Comparison of ENCODE assay signal across 9 cellular contexts in the genomic region with DNA sequence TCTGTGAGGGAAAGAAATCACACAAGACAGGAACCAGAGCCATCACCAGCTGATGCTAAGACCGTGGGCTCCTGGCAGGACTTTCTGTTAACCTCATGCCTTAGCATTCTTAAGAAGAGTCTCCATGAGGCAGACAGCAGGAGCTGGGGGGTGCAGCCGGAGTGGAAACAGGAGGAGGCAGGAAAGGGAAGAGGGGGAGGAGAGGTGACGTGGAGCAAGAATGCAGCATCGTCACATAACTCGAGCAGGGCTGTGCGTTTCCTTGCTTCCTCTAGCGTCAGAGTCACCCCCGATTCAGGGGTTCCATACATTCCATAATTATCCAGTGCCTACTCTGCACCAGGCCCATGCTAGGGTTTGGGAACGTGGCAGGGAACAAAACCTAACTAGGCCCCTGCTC. TPM values are rescaled to one million over a fixed set of nuclear protein-coding genes. Genes with fewer than 3 reads are reported as not detected.
DNase-seq lines count a peak whose midpoint lies in the region; ATAC-seq and TF ChIP-seq lines count a peak whose summit lies in the region.
"Had no signal": no experiment of that assay in that cellular context is flagged by ENCODE, and none has a peak within 500 bp of the region (broad histone marks: within the 10 kb centered on the region; RNA-seq: fewer than 3 reads in every experiment).

No MANE protein-coding gene starts in this region.

- DNase-seq in ELR (ENCODE audit: low read depth), result peak; percentile 89
- DNase-seq in coronary artery (ENCODE audit: low spot score), result no peak
- peak; percentile 74 to 96 for DNase-seq in lung microvascular endothelial cell (ENCODE audit: low read depth in 2 of 2)
- no peak for DNase-seq in NCI-H1048 (lab: John Stamatoyannopoulos, UW)
- DNase-seq in stimulated activated CD4-positive, alpha-beta T cell treated with anti-CD3 and anti-CD28 coated beads, Interleukin-4, amount 100 ng/mL, for 4 hours, result no peak
- no peak for DNase-seq in GF-D8 (lab: John Stamatoyannopoulos, UW)

- H3K9ac ChIP-seq in skeletal muscle tissue (ENCODE audit: low read depth in 1 of 3, low read length in 3 of 3), result peak overlapping the region; percentile 47 to 61 (median 54)

- H3K4me1 ChIP-seq in skeletal muscle tissue (ENCODE audit: control insufficient read depth in 3 of 3, insufficient read depth in 3 of 3, low read length in 3 of 3), result peaks cover 21 to 45% (median 39%) of the 10 kb centered on the region in 3 donors

- no peaks in the 10 kb centered on the region for H3K27me3 ChIP-seq in skeletal muscle tissue (ENCODE audit: control insufficient read depth in 3 of 3, insufficient read depth in 3 of 3, low read length in 3 of 3)

- H3K9me3 ChIP-seq in skeletal muscle tissue (ENCODE audit: control insufficient read depth in 3 of 3, low read length in 3 of 3), result no peaks in the 10 kb centered on the region

- H3K27ac ChIP-seq in coronary artery (peak overlapping the region; percentile 36 to 77), skeletal muscle tissue (ENCODE audit: low read depth, low read length) (peak overlapping the region; percentile 64)

- no peak for ATAC-seq in SK-N-SH treated with all-trans-retinoic acid at 6 μM for 48 hours
- ATAC-seq: HCT116 had no signal

- no peak for TF ChIP-seq CTCF in coronary artery (IDR thresholded peaks at IDR 0.05)

- H3K4me3 ChIP-seq in coronary artery, result no peak overlapping the region
- H3K4me3 ChIP-seq in skeletal muscle tissue (ENCODE audit: low read length in 3 of 3), result peak overlapping the region in 1 of 3 donors; percentile 35

- H3K36me3 ChIP-seq in skeletal muscle tissue (ENCODE audit: control insufficient read depth in 3 of 3, insufficient read depth in 3 of 3, low read length in 3 of 3), result peaks cover 11 to 21% (median 15%) of the 10 kb centered on the region in 3 donors

TF ChIP-seq in SK-N-SH treated with all-trans-retinoic acid at 6 μM for 48 hours, 23 proteins besides CTCF, POLR2A, EP300 and RAD21:
- TF ChIP-seq POU6F1 (CRISPR knock-in tag; IDR thresholded peaks at IDR 0.05; ENCODE audit: borderline replicate concordance, low read depth) (no peak), ZNF565 (CRISPR knock-in tag; conservative IDR thresholded peaks at IDR 0.05; ENCODE audit: low read depth) (no peak), ESRRG (CRISPR knock-in tag; IDR thresholded peaks at IDR 0.05) (no peak), ZNF8 (CRISPR knock-in tag; IDR thresholded peaks at IDR 0.05) (no peak), SNAI2 (CRISPR knock-in tag; IDR thresholded peaks at IDR 0.05) (no peak), BACH2 (CRISPR knock-in tag; IDR thresholded peaks at IDR 0.05; ENCODE audit: borderline replicate concordance) (no peak), ZNF70 (CRISPR knock-in tag; IDR thresholded peaks at IDR 0.05) (no peak), ZFP3 (CRISPR knock-in tag; IDR thresholded peaks at IDR 0.05) (no peak)
- TF ChIP-seq, protein P1, sequence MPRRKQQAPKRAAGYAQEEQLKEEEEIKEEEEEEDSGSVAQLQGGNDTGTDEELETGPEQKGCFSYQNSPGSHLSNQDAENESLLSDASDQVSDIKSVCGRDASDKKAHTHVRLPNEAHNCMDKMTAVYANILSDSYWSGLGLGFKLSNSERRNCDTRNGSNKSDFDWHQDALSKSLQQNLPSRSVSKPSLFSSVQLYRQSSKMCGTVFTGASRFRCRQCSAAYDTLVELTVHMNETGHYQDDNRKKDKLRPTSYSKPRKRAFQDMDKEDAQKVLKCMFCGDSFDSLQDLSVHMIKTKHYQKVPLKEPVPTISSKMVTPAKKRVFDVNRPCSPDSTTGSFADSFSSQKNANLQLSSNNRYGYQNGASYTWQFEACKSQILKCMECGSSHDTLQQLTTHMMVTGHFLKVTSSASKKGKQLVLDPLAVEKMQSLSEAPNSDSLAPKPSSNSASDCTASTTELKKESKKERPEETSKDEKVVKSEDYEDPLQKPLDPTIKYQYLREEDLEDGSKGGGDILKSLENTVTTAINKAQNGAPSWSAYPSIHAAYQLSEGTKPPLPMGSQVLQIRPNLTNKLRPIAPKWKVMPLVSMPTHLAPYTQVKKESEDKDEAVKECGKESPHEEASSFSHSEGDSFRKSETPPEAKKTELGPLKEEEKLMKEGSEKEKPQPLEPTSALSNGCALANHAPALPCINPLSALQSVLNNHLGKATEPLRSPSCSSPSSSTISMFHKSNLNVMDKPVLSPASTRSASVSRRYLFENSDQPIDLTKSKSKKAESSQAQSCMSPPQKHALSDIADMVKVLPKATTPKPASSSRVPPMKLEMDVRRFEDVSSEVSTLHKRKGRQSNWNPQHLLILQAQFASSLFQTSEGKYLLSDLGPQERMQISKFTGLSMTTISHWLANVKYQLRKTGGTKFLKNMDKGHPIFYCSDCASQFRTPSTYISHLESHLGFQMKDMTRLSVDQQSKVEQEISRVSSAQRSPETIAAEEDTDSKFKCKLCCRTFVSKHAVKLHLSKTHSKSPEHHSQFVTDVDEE (CRISPR knock-in tag; IDR thresholded peaks at IDR 0.05), result no peak

RNA-seq across cellular contexts. Expression of gene ERGIC1, which starts 53.7 kb away (rescaled TPM):
- 51.0 and 81.3 TPM in 2 replicates for total RNA-seq in lung microvascular endothelial cell
- 46.4 TPM for total RNA-seq in skeletal muscle tissue

Comparison
In these comparisons a context has a peak if more than half of its experiments do, and no peak if none do; other contexts are left out.
1. DNase-seq: peak in ELR (single experiment) and lung microvascular endothelial cell (2 of 2); none in coronary artery (single experiment), NCI-H1048 (single experiment), stimulated activated CD4-positive, alpha-beta T cell treated with anti-CD3 and anti-CD28 coated beads, Interleukin-4, amount 100 ng/mL, for 4 hours (0 of 2) and GF-D8 (single experiment).